In genomic region chr4:85725727-85726170, GRCh38 we compare ENCODE assay signal across 8 cellular contexts.
DNase-seq lines count a peak whose midpoint lies in the region; ATAC-seq and TF ChIP-seq lines count a peak whose summit lies in the region.

No MANE protein-coding gene starts in this region.

- H3K27me3 ChIP-seq in ovary (no peaks in the 10 kb centered on the region), H7 (ENCODE audit: control insufficient read depth, insufficient read depth, low read length) (no peaks in the 10 kb centered on the region)

- H3K27ac ChIP-seq in ovary = no peak overlapping the region

- no peak overlapping the region for H3K4me3 Mint-ChIP-seq in central memory CD8-positive, alpha-beta T cell
- no peak overlapping the region for H3K4me3 Mint-ChIP-seq in activated CD4-positive, alpha-beta memory T cell treated with anti-CD3 and anti-CD28 coated beads for 36 hours

- WGBS in ovary, 3 donors = 46 to 53% (median 52%) methylated on average over 2 of the region's 2 CpGs

- DNase-seq in AML-193 (lab: John Stamatoyannopoulos, UW) (peak; percentile 88 to 92), ovary (peak in 3 of 5 donors; percentile 7 to 21 (median 19)), H7 (no peak), NCI-H2227 (lab: John Stamatoyannopoulos, UW; ENCODE audit: unreplicated experiment) (no peak)
- DNase-seq in central memory CD8-positive, alpha-beta T cell (ENCODE audit: low spot score in 2 of 2) = no peak
- no peak for DNase-seq in activated CD4-positive, alpha-beta memory T cell treated with anti-CD3 and anti-CD28 coated beads for 36 hours

- CTCF ChIA-PET in activated CD4-positive, alpha-beta memory T cell treated with anti-CD3 and anti-CD28 coated beads for 36 hours (lab: Charles Lee) = no interaction called here

- H3K27me3 Mint-ChIP-seq in central memory CD8-positive, alpha-beta T cell = no peaks in the 10 kb centered on the region
- H3K27me3 Mint-ChIP-seq in activated CD4-positive, alpha-beta memory T cell treated with anti-CD3 and anti-CD28 coated beads for 36 hours = no peaks in the 10 kb centered on the region

- TF ChIP-seq POLR2A in ovary (IDR thresholded peaks at IDR 0.05) = no peak

- H3K4me1 Mint-ChIP-seq in central memory CD8-positive, alpha-beta T cell = no peaks in the 10 kb centered on the region
- H3K4me1 Mint-ChIP-seq in activated CD4-positive, alpha-beta memory T cell treated with anti-CD3 and anti-CD28 coated beads for 36 hours (ENCODE audit: low read depth) = no peaks in the 10 kb centered on the region

- no peak for TF ChIP-seq EP300 in ovary (IDR thresholded peaks at IDR 0.05)

- TF ChIP-seq CTCF in ovary (IDR thresholded peaks at IDR 0.05) = no peak

- no peak overlapping the region for H3K27ac Mint-ChIP-seq in central memory CD8-positive, alpha-beta T cell (ENCODE audit: low read depth)
- no peak overlapping the region for H3K27ac Mint-ChIP-seq in activated CD4-positive, alpha-beta memory T cell treated with anti-CD3 and anti-CD28 coated beads for 36 hours

- intact Hi-C loops in ovary (cut with DNase I) = no loop called here
- intact Hi-C loops in activated CD4-positive, alpha-beta memory T cell treated with anti-CD3 and anti-CD28 coated beads for 36 hours (cut with micrococcal nuclease) = no loop called here

- no peaks in the 10 kb centered on the region for H3K9me3 ChIP-seq in ovary

- H3K9me3 Mint-ChIP-seq in central memory CD8-positive, alpha-beta T cell = peaks cover 3% of the 10 kb centered on the region
- H3K9me3 Mint-ChIP-seq in activated CD4-positive, alpha-beta memory T cell treated with anti-CD3 and anti-CD28 coated beads for 36 hours = peaks cover 2% of the 10 kb centered on the region

- no peak overlapping the region for H3K4me3 ChIP-seq in ovary
- no peak overlapping the region for H3K4me3 ChIP-seq in H7 (ENCODE audit: insufficient read depth, low read depth, low read length)

- H3K36me3 ChIP-seq in ovary (no peaks in the 10 kb centered on the region), H7 (replicated peaks; ENCODE audit: control insufficient read depth, insufficient read depth, low read length) (no peaks in the 10 kb centered on the region)

- ATAC-seq in GM21360 (IDR thresholded peaks at IDR 0.05; ENCODE audit: unreplicated experiment) (peak; percentile 81), HG03558 (IDR thresholded peaks at IDR 0.05; ENCODE audit: extremely low read depth, unreplicated experiment) (peak; percentile 64)
- peak; percentile 14 for ATAC-seq in central memory CD8-positive, alpha-beta T cell (replicated peaks; ENCODE audit: extremely low read depth, poor library complexity, severe bottlenecking)

- POLR2A ChIA-PET in activated CD4-positive, alpha-beta memory T cell treated with anti-CD3 and anti-CD28 coated beads for 36 hours (lab: Charles Lee) = no interaction called here

- no peaks in the 10 kb centered on the region for H3K36me3 Mint-ChIP-seq in central memory CD8-positive, alpha-beta T cell (ENCODE audit: insufficient read depth)
- H3K36me3 Mint-ChIP-seq in activated CD4-positive, alpha-beta memory T cell treated with anti-CD3 and anti-CD28 coated beads for 36 hours = no peaks in the 10 kb centered on the region

- H3K4me1 ChIP-seq in ovary (ENCODE audit: insufficient read depth) = no peaks in the 10 kb centered on the region

Comparison
In these comparisons a context has a peak if more than half of its experiments do, and no peak if none do; other contexts are left out.
1. DNase-seq: peak in AML-193 (2 of 2) and ovary (3 of 5); none in central memory CD8-positive, alpha-beta T cell (0 of 2), activated CD4-positive, alpha-beta memory T cell treated with anti-CD3 and anti-CD28 coated beads for 36 hours (single experiment), H7 (single experiment) and NCI-H2227 (single experiment).
2. ATAC-seq: peak in every context shown above with its lines; median percentile 81 in GM21360; 64 in HG03558; 14 in central memory CD8-positive, alpha-beta T cell.